In the genomic region with DNA sequence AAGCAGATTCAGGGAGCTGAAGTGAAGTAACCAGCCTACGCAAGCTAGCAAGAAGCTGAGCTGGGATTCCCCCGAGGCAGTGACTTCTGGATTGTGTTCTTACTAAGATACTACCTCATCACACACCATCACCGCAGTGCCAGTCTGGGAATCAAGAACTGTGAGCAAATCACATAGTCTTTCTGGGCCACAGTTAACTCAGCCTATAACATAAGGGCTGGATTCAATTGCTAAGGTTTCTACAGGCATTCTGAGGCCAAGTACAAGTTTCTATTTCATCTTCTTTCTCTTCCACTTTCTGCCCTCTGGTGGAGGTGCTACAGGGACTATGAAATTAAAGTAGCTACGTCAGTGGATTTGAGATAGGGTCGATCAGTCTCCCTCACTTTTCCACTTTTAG, we compare ENCODE assay signal across 8 cellular contexts. TPM values are rescaled to one million over a fixed set of nuclear protein-coding genes. Genes with fewer than 3 reads are reported as not detected.
DNase-seq lines count a peak whose midpoint lies in the region; ATAC-seq and TF ChIP-seq lines count a peak whose summit lies in the region.

No MANE protein-coding gene starts in this region.

- peaks cover 5% of the 10 kb centered on the region for H3K27me3 ChIP-seq in lower lobe of right lung (ENCODE audit: low read depth)

- H3K9me3 Mint-ChIP-seq in activated naive CD4-positive, alpha-beta T cell treated with anti-CD3 and anti-CD28 coated beads, Interleukin-2, amount 10 ng/mL, durations not matched to agents 7 days and 5 days, result no peaks in the 10 kb centered on the region
- no peaks in the 10 kb centered on the region for H3K9me3 Mint-ChIP-seq in activated CD8-positive, alpha-beta memory T cell treated with anti-CD3 and anti-CD28 coated beads, Interleukin-2, amount 10 ng/mL, durations not matched to agents 7 days and 5 days (ENCODE audit: low read depth)

- CTCF ChIA-PET in activated naive CD4-positive, alpha-beta T cell treated with anti-CD3 and anti-CD28 coated beads, Interleukin-2, amount 10 ng/mL, durations not matched to agents 7 days and 5 days (lab: Charles Lee), result interaction anchor here (1.0 to 2.6 kb wide), 8 partner anchors 68 to 251 kb away, joined by 3 to 12 read pairs (median 4); no protein-coding TSS in a partner anchor
- CTCF ChIA-PET in activated CD8-positive, alpha-beta memory T cell treated with anti-CD3 and anti-CD28 coated beads, Interleukin-2, amount 10 ng/mL, durations not matched to agents 7 days and 5 days (lab: Charles Lee), result interaction anchor here (0.7 to 2.4 kb wide), 10 partner anchors 14 to 177 kb away, joined by 3 to 8 read pairs (median 4); no protein-coding TSS in a partner anchor

- H3K27ac Mint-ChIP-seq in activated naive CD4-positive, alpha-beta T cell treated with anti-CD3 and anti-CD28 coated beads, Interleukin-2, amount 10 ng/mL, durations not matched to agents 7 days and 5 days, result no peak overlapping the region
- H3K27ac Mint-ChIP-seq in activated CD8-positive, alpha-beta memory T cell treated with anti-CD3 and anti-CD28 coated beads, Interleukin-2, amount 10 ng/mL, durations not matched to agents 7 days and 5 days, result no peak overlapping the region

- H3K36me3 Mint-ChIP-seq in activated naive CD4-positive, alpha-beta T cell treated with anti-CD3 and anti-CD28 coated beads, Interleukin-2, amount 10 ng/mL, durations not matched to agents 7 days and 5 days, result peaks cover 9% of the 10 kb centered on the region
- H3K36me3 Mint-ChIP-seq in activated CD8-positive, alpha-beta memory T cell treated with anti-CD3 and anti-CD28 coated beads, Interleukin-2, amount 10 ng/mL, durations not matched to agents 7 days and 5 days, result peaks cover 12% of the 10 kb centered on the region

- peak; percentile 60 for ATAC-seq in GM21381 (IDR thresholded peaks at IDR 0.05; ENCODE audit: unreplicated experiment)
- ATAC-seq in HG03521 (IDR thresholded peaks at IDR 0.05; ENCODE audit: unreplicated experiment), result peak; percentile 62
- ATAC-seq in lower lobe of right lung, result no peak
- ATAC-seq in activated CD8-positive, alpha-beta memory T cell treated with anti-CD3 and anti-CD28 coated beads, Interleukin-2, amount 10 ng/mL, durations not matched to agents 7 days and 5 days, result no peak

- H3K4me1 Mint-ChIP-seq in activated naive CD4-positive, alpha-beta T cell treated with anti-CD3 and anti-CD28 coated beads, Interleukin-2, amount 10 ng/mL, durations not matched to agents 7 days and 5 days, result peaks cover 30% of the 10 kb centered on the region
- H3K4me1 Mint-ChIP-seq in activated CD8-positive, alpha-beta memory T cell treated with anti-CD3 and anti-CD28 coated beads, Interleukin-2, amount 10 ng/mL, durations not matched to agents 7 days and 5 days, result peaks cover 16% of the 10 kb centered on the region

- peak; percentile 37; the same call in 1 of the 2 replicates for TF ChIP-seq CTCF in GM12875 (IDR thresholded peaks at IDR 0.05; ENCODE audit: borderline replicate concordance, insufficient read depth, low read depth, low read length)
- peak; percentile 24 for TF ChIP-seq CTCF in lower lobe of right lung (IDR thresholded peaks at IDR 0.05)

- H3K4me3 Mint-ChIP-seq in activated naive CD4-positive, alpha-beta T cell treated with anti-CD3 and anti-CD28 coated beads, Interleukin-2, amount 10 ng/mL, durations not matched to agents 7 days and 5 days, result no peak overlapping the region
- H3K4me3 Mint-ChIP-seq in activated CD8-positive, alpha-beta memory T cell treated with anti-CD3 and anti-CD28 coated beads, Interleukin-2, amount 10 ng/mL, durations not matched to agents 7 days and 5 days, result no peak overlapping the region

- intact Hi-C loops in lower lobe of right lung (cut with DNase I), result loop anchor here (10.0 kb wide), 1 partner anchor 154 kb away; no protein-coding TSS in a partner anchor

- peaks cover 36% of the 10 kb centered on the region for H3K27me3 Mint-ChIP-seq in activated naive CD4-positive, alpha-beta T cell treated with anti-CD3 and anti-CD28 coated beads, Interleukin-2, amount 10 ng/mL, durations not matched to agents 7 days and 5 days
- H3K27me3 Mint-ChIP-seq in activated CD8-positive, alpha-beta memory T cell treated with anti-CD3 and anti-CD28 coated beads, Interleukin-2, amount 10 ng/mL, durations not matched to agents 7 days and 5 days, result peaks cover 13% of the 10 kb centered on the region

- peaks cover 7% of the 10 kb centered on the region for H3K36me3 ChIP-seq in lower lobe of right lung

- H3K9me3 ChIP-seq in lower lobe of right lung, result no peaks in the 10 kb centered on the region

- H3K27ac ChIP-seq in lower lobe of right lung, result no peak overlapping the region

- H3K4me1 ChIP-seq in lower lobe of right lung, result peaks cover 30% of the 10 kb centered on the region

- no peak overlapping the region for H3K4me3 ChIP-seq in GM12875 (ENCODE audit: low read depth, low read length)
- H3K4me3 ChIP-seq in lower lobe of right lung, result no peak overlapping the region

- peak; percentile 32 for DNase-seq in activated naive CD4-positive, alpha-beta T cell treated with anti-CD3 and anti-CD28 coated beads, Interleukin-2, amount 10 ng/mL, durations not matched to agents 7 days and 5 days
- DNase-seq in lower lobe of right lung (no peak), AG08396 (ENCODE audit: low spot score) (no peak), foreskin melanocyte (no peak)
- no peak for DNase-seq in activated CD8-positive, alpha-beta memory T cell treated with anti-CD3 and anti-CD28 coated beads, Interleukin-2, amount 10 ng/mL, durations not matched to agents 7 days and 5 days

RNA-seq across cellular contexts. Expression of gene CORIN, which starts 1.4 kb away (rescaled TPM):
- total RNA-seq in lower lobe of right lung, result 3.9 TPM
- not detected for total RNA-seq in activated CD8-positive, alpha-beta memory T cell treated with anti-CD3 and anti-CD28 coated beads, Interleukin-2, amount 10 ng/mL, durations not matched to agents 7 days and 5 days

Comparison
In these comparisons a context has a peak if more than half of its experiments do, and no peak if none do; other contexts are left out.
1. ATAC-seq: peak in GM21381 (single experiment) and HG03521 (single experiment); none in lower lobe of right lung (0 of 2) and activated CD8-positive, alpha-beta memory T cell treated with anti-CD3 and anti-CD28 coated beads, Interleukin-2, amount 10 ng/mL, durations not matched to agents 7 days and 5 days (single experiment).